In genomic region chr2:105113616-105114275, GRCh38 we compare ENCODE assay signal across 14 cellular contexts.
A peak's percentile ranks its signal among the peaks of the same experiment; 100 is the strongest.
DNase-seq lines count a peak whose midpoint lies in the region; ATAC-seq, FAIRE-seq and TF ChIP-seq lines count a peak whose summit lies in the region.
"Had no signal": no experiment of that assay in that cellular context is flagged by ENCODE, and none has a peak within 500 bp of the region (broad histone marks: within the 10 kb centered on the region; RNA-seq: fewer than 3 reads in every experiment).

No MANE protein-coding gene starts in this region.

- no peak overlapping the region for H4K8ac ChIP-seq in mesenchymal stem cell (ENCODE audit: low read length)

- no peak overlapping the region for H3K14ac ChIP-seq in mesenchymal stem cell (ENCODE audit: low read length in 2 of 2)

- in situ Hi-C loops in K562 (cut with MboI), result loop anchor here (5.0 to 25.0 kb wide), 2 partner anchors 129 to 424 kb away; partner anchors contain the start of gene GPR45

- H3K4me3 ChIP-seq in A549 (no peak overlapping the region), K562 (no peak overlapping the region), mesenchymal stem cell (ENCODE audit: insufficient read depth in 1 of 2, low read depth in 1 of 2, low read length in 2 of 2) (no peak overlapping the region), adrenal gland (no peak overlapping the region)
- H3K4me3 ChIP-seq: BLaER1 treated with 17β-estradiol and CSF1 and Interleukin-3, amounts not matched to agents 10 nM and 100 nM; GM12878 had no signal

- FAIRE-seq in A549 (lab: Jason Lieb, UNC) (no peak), K562 (lab: Jason Lieb, UNC) (no peak)

- H3K4me2 ChIP-seq in A549 (no peak overlapping the region), K562 (ENCODE audit: insufficient read depth, low read length) (0 out of 2 replicates have a peak overlapping the region, but pooled peaks have one; percentile 10), mesenchymal stem cell (ENCODE audit: low read length, poor library complexity, severe bottlenecking) (no peak overlapping the region)
- H3K4me2 ChIP-seq: BLaER1 treated with 17β-estradiol and CSF1 and Interleukin-3, amounts not matched to agents 10 nM and 100 nM had no signal

- no peaks in the 10 kb centered on the region for H3K9me3 ChIP-seq in A549
- H3K9me3 ChIP-seq in K562 (replicated peaks; ENCODE audit: control insufficient read depth, insufficient read depth, low read depth, low read length), result no peaks in the 10 kb centered on the region; the same call in 1 of the 2 replicates
- H3K9me3 ChIP-seq in mesenchymal stem cell (ENCODE audit: control insufficient read depth, low read length), result no peaks in the 10 kb centered on the region
- H3K9me3 ChIP-seq in adrenal gland (replicated peaks in 1 of 3), result no peaks in the 10 kb centered on the region
- H3K9me3 ChIP-seq: BLaER1 treated with 17β-estradiol and CSF1 and Interleukin-3, amounts not matched to agents 10 nM and 100 nM had no signal

- intact Hi-C loops in K562 (cut with micrococcal nuclease), result loop anchor here (1.0 to 10.0 kb wide), 4 partner anchors 66 to 411 kb away; no protein-coding TSS in a partner anchor
- intact Hi-C loops in adrenal gland (cut with DNase I), result loop anchor here in 1 of 2 donors (2.0 kb wide), 1 partner anchor 125 kb away; no protein-coding TSS in a partner anchor

- no peak overlapping the region for H3K27ac ChIP-seq in A549
- no peak overlapping the region for H3K27ac ChIP-seq in K562 (ENCODE audit: extremely low read depth, low read depth, low read length)
- no peak overlapping the region for H3K27ac ChIP-seq in mesenchymal stem cell (ENCODE audit: low read length, poor library complexity, severe bottlenecking)
- no peak overlapping the region for H3K27ac ChIP-seq in adrenal gland
- H3K27ac ChIP-seq: 22Rv1; BLaER1 treated with 17β-estradiol and CSF1 and Interleukin-3, amounts not matched to agents 10 nM and 100 nM had no signal

- H2BK12ac ChIP-seq in mesenchymal stem cell (ENCODE audit: low read length in 2 of 2), result no peak overlapping the region

- DNase-seq in A549 (ENCODE audit: low read depth in 1 of 2, low spot score in 1 of 2), result no peak
- DNase-seq in NCI-H226, result peak; percentile 34
- peak in 1 of 4 experiments; percentile 19 for DNase-seq in K562 (ENCODE audit: extremely low read depth in 1 of 4, low spot score in 3 of 4)
- DNase-seq in mesenchymal stem cell, result no peak
- no peak for DNase-seq in anterior cingulate cortex (lab: John Stamatoyannopoulos, UW)
- no peak for DNase-seq in adrenal gland
- DNase-seq: Calu3, GOT3, H9 had no signal

- TF ChIP-seq EP300 in A549 (IDR thresholded peaks at IDR 0.05) (no peak), K562 (IDR thresholded peaks at IDR 0.05; ENCODE audit: low read length) (no peak)

- no peak overlapping the region for H3K9ac ChIP-seq in K562 (ENCODE audit: insufficient read depth in 1 of 2, low read depth in 2 of 2, low read length in 2 of 2)
- no peak overlapping the region for H3K9ac ChIP-seq in mesenchymal stem cell (ENCODE audit: low read length)
- H3K9ac ChIP-seq: BLaER1 treated with 17β-estradiol and CSF1 and Interleukin-3, amounts not matched to agents 10 nM and 100 nM had no signal

- H3K36me3 ChIP-seq in K562 (ENCODE audit: control insufficient read depth, insufficient read depth, low read length) (no peaks in the 10 kb centered on the region), mesenchymal stem cell (ENCODE audit: control insufficient read depth in 1 of 2, insufficient read depth in 2 of 2, low read depth in 1 of 2, low read length in 2 of 2) (no peaks in the 10 kb centered on the region), adrenal gland (replicated peaks in 1 of 2) (no peaks in the 10 kb centered on the region)
- H3K36me3 ChIP-seq: BLaER1 treated with 17β-estradiol and CSF1 and Interleukin-3, amounts not matched to agents 10 nM and 100 nM had no signal

- H3K4me1 ChIP-seq in A549 (no peaks in the 10 kb centered on the region), K562 (replicated peaks in 1 of 2; ENCODE audit: control insufficient read depth in 2 of 2, insufficient read depth in 2 of 2, low read length in 2 of 2) (peaks cover 0 to under 1% of the 10 kb centered on the region in 2 experiments; a peak in 1 of 5 replicates), mesenchymal stem cell (ENCODE audit: control insufficient read depth, insufficient read depth, low read depth, low read length) (peaks cover 4% of the 10 kb centered on the region), adrenal gland (replicated peaks in 1 of 2) (no peaks in the 10 kb centered on the region)
- H3K4me1 ChIP-seq: BLaER1 treated with 17β-estradiol and CSF1 and Interleukin-3, amounts not matched to agents 10 nM and 100 nM had no signal

- H2BK5ac ChIP-seq in mesenchymal stem cell (ENCODE audit: low read depth, low read length, poor library complexity, severe bottlenecking), result no peak overlapping the region

- peak overlapping the region; percentile 32 for H2AK5ac ChIP-seq in mesenchymal stem cell (ENCODE audit: low read length, severe bottlenecking)

- POLR2A ChIA-PET in A549 (lab: Yijun Ruan, JAX), result no interaction called here
- POLR2A ChIA-PET in K562 (lab: Yijun Ruan, JAX), result interaction anchor here (0.6 kb wide), 1 partner anchor 213 kb away, joined by 3 read pairs; no protein-coding TSS in a partner anchor

- no peak overlapping the region for H3K18ac ChIP-seq in mesenchymal stem cell (ENCODE audit: low read depth in 1 of 2, low read length in 2 of 2)

- TF ChIP-seq CTCF in A549 (IDR thresholded peaks at IDR 0.05) (no peak), K562 (IDR thresholded peaks at IDR 0.05 in 2 of 3, conservative IDR thresholded peaks at IDR 0.05 in 1 of 3; ENCODE audit: insufficient read depth in 2 of 3, low read depth in 1 of 3, low read length in 3 of 3) (no peak), adrenal gland (IDR thresholded peaks at IDR 0.05) (no peak)

- no peaks in the 10 kb centered on the region for H3K79me1 ChIP-seq in mesenchymal stem cell (replicated peaks; ENCODE audit: low read length, poor library complexity, severe bottlenecking)

- H2BK15ac ChIP-seq in mesenchymal stem cell (ENCODE audit: low read depth, poor library complexity, severe bottlenecking), result no peak overlapping the region

- H4K91ac ChIP-seq in mesenchymal stem cell (ENCODE audit: low read length), result no peak overlapping the region

- H2AFZ ChIP-seq in K562 (ENCODE audit: low read depth, low read length), result peak overlapping the region; percentile 33; the same call in 1 of the 2 replicates
- H2AFZ ChIP-seq in mesenchymal stem cell (ENCODE audit: low read depth, low read length), result no peak overlapping the region

- 59% methylated on average over 4 of the region's 4 CpGs for WGBS in A549 (ENCODE audit: missing lambda C conversion rate)
- 16% methylated on average over 4 of the region's 4 CpGs for WGBS in K562 (ENCODE audit: insufficient coverage, low coverage, missing lambda C conversion rate)
- WGBS in mesenchymal stem cell, result 66% methylated on average over 4 of the region's 4 CpGs
- WGBS in adrenal gland, 4 donors, result 67 to 77% (median 75%) methylated on average over 3 to 4 of the region's 4 CpGs

- no peaks in the 10 kb centered on the region for H3K9me1 ChIP-seq in K562 (ENCODE audit: control insufficient read depth, insufficient read depth, low read length)

- CTCF ChIA-PET in A549 (lab: Yijun Ruan, JAX), result interaction anchor here (0.8 to 11.8 kb wide), 22 partner anchors 10 to 185 kb away, joined by 3 to 312 read pairs (median 5); partner anchors contain the start of gene GPR45
- CTCF ChIA-PET in K562 (lab: Yijun Ruan, JAX; ENCODE audit: low intra/inter-chr PET ratio), result interaction anchor here (1.1 to 2.5 kb wide), 3 partner anchors 121 to 180 kb away, joined by 5 to 18 read pairs (median 15); no protein-coding TSS in a partner anchor

- no peak overlapping the region for H3K23ac ChIP-seq in mesenchymal stem cell (ENCODE audit: low read length in 2 of 2)

- BruUV-seq in K562 (replicated peaks; lab: Mats Ljungman, UMichigan), result no TSS peak

- no peaks in the 10 kb centered on the region for H4K20me1 ChIP-seq in K562 (replicated peaks; ENCODE audit: control insufficient read depth, insufficient read depth, low read length)

- TF ChIP-seq POLR2A in A549 (IDR thresholded peaks at IDR 0.05; ENCODE audit: low read length) (no peak), K562 (conservative IDR thresholded peaks at IDR 0.05) (no peak), GM18505 (IDR thresholded peaks at IDR 0.05; ENCODE audit: borderline replicate concordance, extremely low read depth, insufficient read depth, insufficient read length) (no peak), adrenal gland (IDR thresholded peaks at IDR 0.05) (no peak)

- H3K27me3 ChIP-seq in K562 (ENCODE audit: control insufficient read depth in 2 of 2, insufficient read depth in 2 of 2, low read length in 2 of 2) (no peaks in the 10 kb centered on the region), mesenchymal stem cell (ENCODE audit: control insufficient read depth in 1 of 2, insufficient read depth in 1 of 2, low read length in 2 of 2) (no peaks in the 10 kb centered on the region), adrenal gland (no peaks in the 10 kb centered on the region)
- H3K27me3 ChIP-seq: BLaER1 treated with 17β-estradiol and CSF1 and Interleukin-3, amounts not matched to agents 10 nM and 100 nM had no signal

- H3K4ac ChIP-seq in mesenchymal stem cell (ENCODE audit: low read depth in 1 of 2, low read length in 2 of 2), result no peak overlapping the region

- peak; percentile 27 to 29; a peak in 2 of 6 replicates for ATAC-seq in A549
- peak; percentile 66 for ATAC-seq in K562
- no peak for ATAC-seq in GM18505 (IDR thresholded peaks at IDR 0.05; ENCODE audit: unreplicated experiment)
- ATAC-seq in HG03469 (IDR thresholded peaks at IDR 0.05; ENCODE audit: unreplicated experiment), result no peak

- TF ChIP-seq RAD21 in A549 (conservative IDR thresholded peaks at IDR 0.05 in 1 of 2, IDR thresholded peaks at IDR 0.05 in 1 of 2) (no peak), K562 (CRISPR knock-in tag; conservative IDR thresholded peaks at IDR 0.05 in 1 of 2, IDR thresholded peaks at IDR 0.05 in 1 of 2) (no peak)

- H3K79me2 ChIP-seq in K562 (ENCODE audit: control insufficient read depth, insufficient read depth, low read length), result no peaks in the 10 kb centered on the region

- H2BK120ac ChIP-seq in mesenchymal stem cell (ENCODE audit: low read depth, low read length), result no peak overlapping the region

TF ChIP-seq in A549, 52 proteins besides CTCF, POLR2A, EP300 and RAD21 (continues in another document):
- TF ChIP-seq ZFP36 (IDR thresholded peaks at IDR 0.05; ENCODE audit: borderline replicate concordance, partially characterized antibody), result no peak
- TF ChIP-seq ESRRA (IDR thresholded peaks at IDR 0.05; ENCODE audit: borderline replicate concordance, low read length), result no peak

TF ChIP-seq in K562, 482 proteins besides CTCF, POLR2A, EP300 and RAD21 (continues in another document):
- peak; percentile 27; the same call in 1 of the 2 replicates for TF ChIP-seq KLF16 (IDR thresholded peaks at IDR 0.05)

Comparison
In these comparisons a context has a peak if more than half of its experiments do, and no peak if none do; other contexts are left out.
1. ATAC-seq: peak in A549 (2 of 2) and K562 (single experiment); none in GM18505 (single experiment) and HG03469 (single experiment).